In the genomic region with DNA sequence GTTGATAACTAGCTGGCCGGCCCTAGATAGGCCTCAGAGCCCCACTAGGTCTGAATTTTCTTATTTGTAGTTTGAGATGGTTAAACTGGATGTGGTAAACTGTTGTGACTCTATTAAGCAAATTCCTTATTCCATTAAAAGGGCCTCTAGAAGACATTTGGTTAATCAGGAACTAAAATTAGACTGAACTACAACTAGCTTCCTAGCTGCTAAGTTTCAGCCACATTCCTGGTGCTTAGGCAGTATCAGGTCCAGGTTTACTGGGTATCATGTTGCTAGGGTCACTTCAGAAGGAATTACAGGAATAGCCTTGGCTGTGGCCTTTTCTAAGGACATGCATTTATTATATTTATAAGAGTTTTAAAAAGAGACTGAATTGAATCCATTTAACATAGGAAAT, we compare ENCODE assay signal across 1 cellular context.
TF ChIP-seq lines count a peak whose summit lies in the region.

No MANE protein-coding gene starts in this region.

TF ChIP-seq in GM12878, 131 proteins besides CTCF, POLR2A, EP300 and RAD21 (continued from another document):
- TF ChIP-seq, protein P1, sequence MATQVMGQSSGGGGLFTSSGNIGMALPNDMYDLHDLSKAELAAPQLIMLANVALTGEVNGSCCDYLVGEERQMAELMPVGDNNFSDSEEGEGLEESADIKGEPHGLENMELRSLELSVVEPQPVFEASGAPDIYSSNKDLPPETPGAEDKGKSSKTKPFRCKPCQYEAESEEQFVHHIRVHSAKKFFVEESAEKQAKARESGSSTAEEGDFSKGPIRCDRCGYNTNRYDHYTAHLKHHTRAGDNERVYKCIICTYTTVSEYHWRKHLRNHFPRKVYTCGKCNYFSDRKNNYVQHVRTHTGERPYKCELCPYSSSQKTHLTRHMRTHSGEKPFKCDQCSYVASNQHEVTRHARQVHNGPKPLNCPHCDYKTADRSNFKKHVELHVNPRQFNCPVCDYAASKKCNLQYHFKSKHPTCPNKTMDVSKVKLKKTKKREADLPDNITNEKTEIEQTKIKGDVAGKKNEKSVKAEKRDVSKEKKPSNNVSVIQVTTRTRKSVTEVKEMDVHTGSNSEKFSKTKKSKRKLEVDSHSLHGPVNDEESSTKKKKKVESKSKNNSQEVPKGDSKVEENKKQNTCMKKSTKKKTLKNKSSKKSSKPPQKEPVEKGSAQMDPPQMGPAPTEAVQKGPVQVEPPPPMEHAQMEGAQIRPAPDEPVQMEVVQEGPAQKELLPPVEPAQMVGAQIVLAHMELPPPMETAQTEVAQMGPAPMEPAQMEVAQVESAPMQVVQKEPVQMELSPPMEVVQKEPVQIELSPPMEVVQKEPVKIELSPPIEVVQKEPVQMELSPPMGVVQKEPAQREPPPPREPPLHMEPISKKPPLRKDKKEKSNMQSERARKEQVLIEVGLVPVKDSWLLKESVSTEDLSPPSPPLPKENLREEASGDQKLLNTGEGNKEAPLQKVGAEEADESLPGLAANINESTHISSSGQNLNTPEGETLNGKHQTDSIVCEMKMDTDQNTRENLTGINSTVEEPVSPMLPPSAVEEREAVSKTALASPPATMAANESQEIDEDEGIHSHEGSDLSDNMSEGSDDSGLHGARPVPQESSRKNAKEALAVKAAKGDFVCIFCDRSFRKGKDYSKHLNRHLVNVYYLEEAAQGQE (IDR thresholded peaks at IDR 0.05; ENCODE audit: low read depth, low read length) = no peak
- TF ChIP-seq GABPA (IDR thresholded peaks at IDR 0.05; ENCODE audit: low read depth) (no peak), TCF3 (IDR thresholded peaks at IDR 0.05; ENCODE audit: borderline replicate concordance, insufficient read depth, low read depth, low read length) (no peak), ZNF217 (IDR thresholded peaks at IDR 0.05) (no peak), HDAC6 (IDR thresholded peaks at IDR 0.05; ENCODE audit: unreplicated experiment) (no peak), SIN3A (IDR thresholded peaks at IDR 0.05; ENCODE audit: low read depth, low read length) (no peak), DPF2 (IDR thresholded peaks at IDR 0.05) (no peak)
- TF ChIP-seq, protein P2, sequence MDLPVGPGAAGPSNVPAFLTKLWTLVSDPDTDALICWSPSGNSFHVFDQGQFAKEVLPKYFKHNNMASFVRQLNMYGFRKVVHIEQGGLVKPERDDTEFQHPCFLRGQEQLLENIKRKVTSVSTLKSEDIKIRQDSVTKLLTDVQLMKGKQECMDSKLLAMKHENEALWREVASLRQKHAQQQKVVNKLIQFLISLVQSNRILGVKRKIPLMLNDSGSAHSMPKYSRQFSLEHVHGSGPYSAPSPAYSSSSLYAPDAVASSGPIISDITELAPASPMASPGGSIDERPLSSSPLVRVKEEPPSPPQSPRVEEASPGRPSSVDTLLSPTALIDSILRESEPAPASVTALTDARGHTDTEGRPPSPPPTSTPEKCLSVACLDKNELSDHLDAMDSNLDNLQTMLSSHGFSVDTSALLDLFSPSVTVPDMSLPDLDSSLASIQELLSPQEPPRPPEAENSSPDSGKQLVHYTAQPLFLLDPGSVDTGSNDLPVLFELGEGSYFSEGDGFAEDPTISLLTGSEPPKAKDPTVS (IDR thresholded peaks at IDR 0.05; ENCODE audit: low read depth, low read length) = no peak
